ENCODE assay signal across 23 cellular contexts in the genomic region with DNA sequence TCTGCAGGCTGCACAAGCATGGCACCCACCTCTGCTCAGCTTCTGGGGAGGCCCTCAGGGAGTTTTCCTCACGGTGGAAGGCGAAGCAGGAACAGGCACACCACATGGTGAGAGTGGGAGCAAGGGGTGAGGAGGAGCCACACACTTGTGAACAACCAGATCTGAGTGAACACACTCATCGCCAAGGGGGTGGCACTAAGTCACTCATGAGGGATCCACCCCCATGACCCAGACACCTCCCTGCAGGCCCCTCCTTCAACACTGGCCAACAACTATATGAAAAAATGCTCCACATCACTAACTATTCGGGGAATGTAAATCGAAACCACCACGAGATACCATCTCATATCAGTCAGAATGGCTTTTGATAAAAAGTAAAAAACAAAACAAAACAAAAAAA. TPM values are rescaled to one million over a fixed set of nuclear protein-coding genes. Genes with fewer than 3 reads are reported as not detected.
"Had no signal": no experiment of that assay in that cellular context is flagged by ENCODE, and none has a peak within 500 bp of the region (broad histone marks: within the 10 kb centered on the region; RNA-seq: fewer than 3 reads in every experiment).

No MANE protein-coding gene starts in this region.

- DNase-seq: activated CD4-positive, alpha-beta memory T cell treated with anti-CD3 and anti-CD28 coated beads, Interleukin-2, amount 10 ng/mL, durations not matched to agents 7 days and 5 days; activated CD4-positive, alpha-beta T cell treated with anti-CD3 and anti-CD28 coated beads for 4 hours; activated T-cell treated with anti-CD3 and anti-CD28 coated beads, Interleukin-2, amount 50 U/mL, for 24 hours; colonic mucosa; heart left ventricle; kidney glomerular epithelial cell; left ventricle myocardium superior; nephron progenitor cell; nucleus accumbens; posterior cingulate gyrus; retina; stimulated activated CD4-positive, alpha-beta T cell treated with anti-CD3 and anti-CD28 coated beads, Interleukin-1b, Interleukin-23, amount 100 ng/mL, for 48 hours; stimulated activated naive CD8-positive, alpha-beta T cell treated with anti-CD3 and anti-CD28 coated beads, Interleukin-15, amount 100 ng/mL, for 72 hours; transverse colon had no signal

- H3K9me3 Mint-ChIP-seq: activated CD4-positive, alpha-beta memory T cell treated with anti-CD3 and anti-CD28 coated beads, Interleukin-2, amount 10 ng/mL, durations not matched to agents 7 days and 5 days; activated naive CD4-positive, alpha-beta T cell treated with anti-CD3 and anti-CD28 coated beads, Interleukin-2, amount 50 U/mL, for 24 hours; activated T-cell treated with anti-CD3 and anti-CD28 coated beads, Interleukin-2, amount 50 U/mL, for 24 hours; activated T-helper 2 cell treated with anti-CD3 and anti-CD28 coated beads, Interferon-gamma antibody, Interleukin-2, Interleukin-4, amounts not matched to agents 10 μg/mL and 5 μg/mL and 100 μg/mL, durations not matched to agents 14 hours and 24 hours and 36 hours; stimulated activated naive CD8-positive, alpha-beta T cell treated with anti-CD3 and anti-CD28 coated beads, Interleukin-15, amount 100 ng/mL, for 72 hours had no signal

- H3K27ac Mint-ChIP-seq: activated CD4-positive, alpha-beta memory T cell treated with anti-CD3 and anti-CD28 coated beads, Interleukin-2, amount 10 ng/mL, durations not matched to agents 7 days and 5 days; activated naive CD4-positive, alpha-beta T cell treated with anti-CD3 and anti-CD28 coated beads, Interleukin-2, amount 50 U/mL, for 24 hours; activated T-cell treated with anti-CD3 and anti-CD28 coated beads, Interleukin-2, amount 50 U/mL, for 24 hours; activated T-helper 2 cell treated with anti-CD3 and anti-CD28 coated beads, Interferon-gamma antibody, Interleukin-2, Interleukin-4, amounts not matched to agents 10 μg/mL and 5 μg/mL and 100 μg/mL, durations not matched to agents 14 hours and 24 hours and 36 hours; nephron progenitor cell; stimulated activated naive CD8-positive, alpha-beta T cell treated with anti-CD3 and anti-CD28 coated beads, Interleukin-15, amount 100 ng/mL, for 72 hours; WTC11 had no signal

- ATAC-seq: gastroesophageal sphincter; heart left ventricle; left ventricle myocardium superior; stimulated activated naive CD8-positive, alpha-beta T cell treated with anti-CD3 and anti-CD28 coated beads, Interleukin-15, amount 100 ng/mL, for 72 hours; WTC11 had no signal

- H3K36me3 Mint-ChIP-seq: activated naive CD4-positive, alpha-beta T cell treated with anti-CD3 and anti-CD28 coated beads, Interleukin-2, amount 50 U/mL, for 24 hours had no signal

- H3K4me3 Mint-ChIP-seq: activated CD4-positive, alpha-beta memory T cell treated with anti-CD3 and anti-CD28 coated beads, Interleukin-2, amount 10 ng/mL, durations not matched to agents 7 days and 5 days; activated naive CD4-positive, alpha-beta T cell treated with anti-CD3 and anti-CD28 coated beads, Interleukin-2, amount 50 U/mL, for 24 hours; activated T-cell treated with anti-CD3 and anti-CD28 coated beads, Interleukin-2, amount 50 U/mL, for 24 hours; nephron progenitor cell; stimulated activated naive CD8-positive, alpha-beta T cell treated with anti-CD3 and anti-CD28 coated beads, Interleukin-15, amount 100 ng/mL, for 72 hours; WTC11 had no signal

RNA-seq across cellular contexts. Expression of gene KRTAP5-2, which starts 0.7 kb away (rescaled TPM):
- total RNA-seq: activated CD4-positive, alpha-beta memory T cell treated with anti-CD3 and anti-CD28 coated beads, Interleukin-2, amount 10 ng/mL, durations not matched to agents 7 days and 5 days; activated T-helper 2 cell treated with anti-CD3 and anti-CD28 coated beads, Interferon-gamma antibody, Interleukin-2, Interleukin-4, amounts not matched to agents 10 μg/mL and 5 μg/mL and 100 μg/mL, durations not matched to agents 14 hours and 24 hours and 36 hours; cardiac muscle cell; colonic mucosa; gastroesophageal sphincter; heart left ventricle; left ventricle myocardium superior; myocyte; transverse colon; vagina; WTC11 had no signal
- polyA plus RNA-seq: cardiac muscle cell, esophagus, heart left ventricle had no signal

RNA-seq across cellular contexts. Expression of gene KRTAP5-3, which starts 9.4 kb away (rescaled TPM):
- total RNA-seq: activated CD4-positive, alpha-beta memory T cell treated with anti-CD3 and anti-CD28 coated beads, Interleukin-2, amount 10 ng/mL, durations not matched to agents 7 days and 5 days; activated T-helper 2 cell treated with anti-CD3 and anti-CD28 coated beads, Interferon-gamma antibody, Interleukin-2, Interleukin-4, amounts not matched to agents 10 μg/mL and 5 μg/mL and 100 μg/mL, durations not matched to agents 14 hours and 24 hours and 36 hours; cardiac muscle cell; colonic mucosa; gastroesophageal sphincter; heart left ventricle; left ventricle myocardium superior; myocyte; transverse colon; vagina; WTC11 had no signal
- polyA plus RNA-seq: adipose tissue, cardiac muscle cell, esophagus, heart left ventricle had no signal

RNA-seq across cellular contexts. Expression of gene KRTAP5-1, which starts 13.7 kb away (rescaled TPM):
- total RNA-seq: activated CD4-positive, alpha-beta memory T cell treated with anti-CD3 and anti-CD28 coated beads, Interleukin-2, amount 10 ng/mL, durations not matched to agents 7 days and 5 days; activated T-helper 2 cell treated with anti-CD3 and anti-CD28 coated beads, Interferon-gamma antibody, Interleukin-2, Interleukin-4, amounts not matched to agents 10 μg/mL and 5 μg/mL and 100 μg/mL, durations not matched to agents 14 hours and 24 hours and 36 hours; cardiac muscle cell; colonic mucosa; gastroesophageal sphincter; heart left ventricle; left ventricle myocardium superior; myocyte; transverse colon; vagina; WTC11 had no signal
- polyA plus RNA-seq: adipose tissue, cardiac muscle cell, esophagus, heart left ventricle had no signal

RNA-seq across cellular contexts. Expression of gene KRTAP5-4, which starts 23.1 kb away (rescaled TPM):
- total RNA-seq: activated CD4-positive, alpha-beta memory T cell treated with anti-CD3 and anti-CD28 coated beads, Interleukin-2, amount 10 ng/mL, durations not matched to agents 7 days and 5 days; activated T-helper 2 cell treated with anti-CD3 and anti-CD28 coated beads, Interferon-gamma antibody, Interleukin-2, Interleukin-4, amounts not matched to agents 10 μg/mL and 5 μg/mL and 100 μg/mL, durations not matched to agents 14 hours and 24 hours and 36 hours; cardiac muscle cell; colonic mucosa; gastroesophageal sphincter; heart left ventricle; left ventricle myocardium superior; myocyte; transverse colon; vagina; WTC11 had no signal
- polyA plus RNA-seq: adipose tissue, cardiac muscle cell, esophagus, heart left ventricle had no signal
